10 cellular contexts compared by ENCODE assay signal in the genomic region with DNA sequence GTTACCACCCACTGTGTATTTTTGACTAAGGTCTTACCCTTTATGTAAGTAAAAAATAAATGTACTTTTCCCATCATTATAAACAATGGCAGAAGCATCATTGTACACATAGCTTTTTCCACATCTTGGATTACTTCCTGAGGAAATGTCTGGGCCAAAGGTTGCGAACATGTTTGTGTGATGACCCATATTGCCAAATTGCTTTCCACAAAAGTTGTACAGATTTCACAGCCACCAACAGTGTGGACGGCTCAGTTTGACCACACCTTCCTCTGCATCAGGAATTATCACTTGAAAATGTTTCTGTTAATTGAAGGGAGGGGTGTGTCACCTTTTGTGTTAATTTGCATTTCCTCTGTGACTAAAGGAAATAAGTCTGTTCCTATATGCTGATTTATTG. TPM values are rescaled to one million over a fixed set of nuclear protein-coding genes. Genes with fewer than 3 reads are reported as not detected.
DNase-seq lines count a peak whose midpoint lies in the region; ATAC-seq and TF ChIP-seq lines count a peak whose summit lies in the region.
"Had no signal": no experiment of that assay in that cellular context is flagged by ENCODE, and none has a peak within 500 bp of the region (broad histone marks: within the 10 kb centered on the region; RNA-seq: fewer than 3 reads in every experiment).

No MANE protein-coding gene starts in this region.

- DNase-seq in Right ventricle myocardium superior (no peak), Right ventricle myocardium inferior (ENCODE audit: missing footprints) (no peak), choroid plexus epithelial cell (ENCODE audit: low read depth) (peak; percentile 76), lower lobe of right lung (no peak), upper lobe of right lung (no peak), NCI-H2107 (lab: John Stamatoyannopoulos, UW) (no peak), A673 (ENCODE audit: low spot score) (no peak), amniotic stem cell (lab: John Stamatoyannopoulos, UW) (no peak)
- DNase-seq: activated CD4-positive, CD25-positive, alpha-beta regulatory T cell; NCI-H526 had no signal

- BruUV-seq in A673 (replicated peaks; lab: Mats Ljungman, UMichigan) = no TSS peak

- POLR2A ChIA-PET in A673 (lab: Charles Lee; ENCODE audit: low non-redundant PET) = interaction anchor here (0.6 kb wide), 1 partner anchor 40 kb away, joined by 3 read pairs; no protein-coding TSS in a partner anchor

- no peak for TF ChIP-seq CTCF in choroid plexus epithelial cell (conservative IDR thresholded peaks at IDR 0.05; ENCODE audit: low read depth, low read length)
- no peak for TF ChIP-seq CTCF in lower lobe of right lung (IDR thresholded peaks at IDR 0.05)
- TF ChIP-seq CTCF in upper lobe of right lung (IDR thresholded peaks at IDR 0.05) = no peak
- no peak for TF ChIP-seq CTCF in A673 (conservative IDR thresholded peaks at IDR 0.05; ENCODE audit: low read depth, low read length)

- peak; percentile 18 for ATAC-seq in Right ventricle myocardium superior (ENCODE audit: poor library complexity)
- no peak for ATAC-seq in Right ventricle myocardium inferior
- no peak for ATAC-seq in lower lobe of right lung
- ATAC-seq in upper lobe of right lung = no peak

- CTCF ChIA-PET in A673 (lab: Charles Lee) = no interaction called here

- intact Hi-C loops in Right ventricle myocardium superior (cut with DNase I) = no loop called here
- intact Hi-C loops in Right ventricle myocardium inferior (cut with DNase I) = no loop called here
- intact Hi-C loops in lower lobe of right lung (cut with DNase I) = loop anchor here (5.0 kb wide), 1 partner anchor 66 kb away; no protein-coding TSS in a partner anchor
- intact Hi-C loops in upper lobe of right lung (cut with DNase I) = no loop called here
- intact Hi-C loops in A673 (cut with micrococcal nuclease; ENCODE audit: unreplicated experiment) = no loop called here

- H3K9me3 ChIP-seq in lower lobe of right lung (no peaks in the 10 kb centered on the region), upper lobe of right lung (no peaks in the 10 kb centered on the region), A673 (ENCODE audit: low read depth, low read length, poor library complexity, severe bottlenecking) (no peaks in the 10 kb centered on the region)

- H3K27ac ChIP-seq in lower lobe of right lung (peak overlapping the region; percentile 83), upper lobe of right lung (peak overlapping the region; percentile 73), A673 (ENCODE audit: low read depth, low read length, poor library complexity, severe bottlenecking) (no peak overlapping the region)

- H3K27me3 ChIP-seq in lower lobe of right lung (ENCODE audit: low read depth) (no peaks in the 10 kb centered on the region), upper lobe of right lung (no peaks in the 10 kb centered on the region), A673 (replicated peaks; ENCODE audit: insufficient read depth, low read depth, low read length, poor library complexity) (no peaks in the 10 kb centered on the region)

- H3K4me3 ChIP-seq in choroid plexus epithelial cell (ENCODE audit: low read depth, low read length) (no peak overlapping the region), lower lobe of right lung (peak overlapping the region; percentile 18), upper lobe of right lung (no peak overlapping the region), A673 (ENCODE audit: low read depth, low read length, poor library complexity, severe bottlenecking) (no peak overlapping the region)

- H3K36me3 ChIP-seq in lower lobe of right lung = no peaks in the 10 kb centered on the region
- no peaks in the 10 kb centered on the region for H3K36me3 ChIP-seq in upper lobe of right lung
- H3K36me3 ChIP-seq in A673 (ENCODE audit: insufficient read depth, low read length, poor library complexity, severe bottlenecking) = no peaks in the 10 kb centered on the region

- H3K4me1 ChIP-seq in lower lobe of right lung = peaks cover 37% of the 10 kb centered on the region
- H3K4me1 ChIP-seq in upper lobe of right lung = peaks cover 25% of the 10 kb centered on the region
- H3K4me1 ChIP-seq in A673 (ENCODE audit: insufficient read depth, low read length, poor library complexity, severe bottlenecking) = peaks cover 3% of the 10 kb centered on the region

RNA-seq across cellular contexts. Expression of a gene that starts 25.7 kb away (rescaled TPM):
- total RNA-seq in Right ventricle myocardium superior (not detected), Right ventricle myocardium inferior (not detected), lower lobe of right lung (1.3 TPM), upper lobe of right lung (0.67 TPM), A673 (2021) (0.54 TPM in 1 of 2 replicates, not detected in the other)

RNA-seq across cellular contexts. Expression of a gene that starts 45.6 kb away (rescaled TPM):
- total RNA-seq in Right ventricle myocardium superior = 7.0 TPM
- total RNA-seq in Right ventricle myocardium inferior = 5.1 TPM
- total RNA-seq in lower lobe of right lung = 16.5 TPM
- total RNA-seq in upper lobe of right lung = 17.2 TPM
- total RNA-seq in A673 (2021) = 34.7 and 37.6 TPM in 2 replicates
